In genomic region chr6:152356659-152357058, GRCh38 we compare ENCODE assay signal across 8 cellular contexts.
A peak's percentile ranks its signal among the peaks of the same experiment; 100 is the strongest.
DNase-seq lines count a peak whose midpoint lies in the region; TF ChIP-seq lines count a peak whose summit lies in the region.

No MANE protein-coding gene starts in this region.

- TF ChIP-seq POLR2A in breast epithelium (IDR thresholded peaks at IDR 0.05), result no peak

- H3K9ac ChIP-seq in mammary epithelial cell (ENCODE audit: insufficient read depth, low read length) (no peak overlapping the region), neural progenitor cell (no peak overlapping the region)

- H3K4me3 Mint-ChIP-seq in MCF 10A (ENCODE audit: unreplicated experiment), result no peak overlapping the region
- no peak overlapping the region for H3K4me3 Mint-ChIP-seq in HFFc6
- no peak overlapping the region for H3K4me3 Mint-ChIP-seq in neural progenitor cell
- no peak overlapping the region for H3K4me3 Mint-ChIP-seq in Calu3 (ENCODE audit: low read depth, unreplicated experiment)

- H3K4me1 ChIP-seq in breast epithelium (no peaks in the 10 kb centered on the region), mammary epithelial cell (ENCODE audit: insufficient read depth, low read length) (no peaks in the 10 kb centered on the region), neural progenitor cell (peaks cover 6% of the 10 kb centered on the region)

- H3K27me3 ChIP-seq in breast epithelium (no peaks in the 10 kb centered on the region), mammary epithelial cell (ENCODE audit: insufficient read depth, low read length) (no peaks in the 10 kb centered on the region), neural progenitor cell (no peaks in the 10 kb centered on the region)

- no peaks in the 10 kb centered on the region for H3K9me3 ChIP-seq in breast epithelium
- no peaks in the 10 kb centered on the region for H3K9me3 ChIP-seq in mammary epithelial cell (replicated peaks; ENCODE audit: insufficient read depth, low read length)
- H3K9me3 ChIP-seq in neural progenitor cell (ENCODE audit: low read depth), result no peaks in the 10 kb centered on the region

- BruUV-seq in MCF 10A (replicated peaks; lab: Mats Ljungman, UMichigan), result no TSS peak
- no TSS peak for BruUV-seq in mammary epithelial cell (replicated peaks; lab: Mats Ljungman, UMichigan)
- no TSS peak for BruUV-seq in Calu3 (replicated peaks; lab: Mats Ljungman, UMichigan)

- dilution Hi-C loops in mammary epithelial cell (cut with HindIII; ENCODE audit: low sequenced_read_pairs), result no loop called here

- H3K36me3 Mint-ChIP-seq in MCF 10A (ENCODE audit: insufficient read depth, unreplicated experiment) (peaks cover 27% of the 10 kb centered on the region), HFFc6 (ENCODE audit: low read depth) (peaks cover 25% of the 10 kb centered on the region), neural progenitor cell (peaks cover 18% of the 10 kb centered on the region), Calu3 (ENCODE audit: insufficient read depth, unreplicated experiment) (peaks cover 13% of the 10 kb centered on the region)

- H3K27ac Mint-ChIP-seq in MCF 10A (ENCODE audit: low read depth, unreplicated experiment) (no peak overlapping the region), HFFc6 (peak overlapping the region; percentile 28; the same call in 1 of the 2 replicates), neural progenitor cell (no peak overlapping the region), Calu3 (ENCODE audit: unreplicated experiment) (no peak overlapping the region)

- WGBS in mammary epithelial cell (ENCODE audit: low coverage, missing lambda C conversion rate), result 38% methylated on average over 2 of the region's 2 CpGs

- H3K27me3 Mint-ChIP-seq in MCF 10A (ENCODE audit: insufficient read depth, unreplicated experiment) (no peaks in the 10 kb centered on the region), HFFc6 (ENCODE audit: insufficient read depth) (no peaks in the 10 kb centered on the region; the same call in none of the 2 replicates), neural progenitor cell (ENCODE audit: insufficient read depth, low read depth) (peaks cover 2% of the 10 kb centered on the region), Calu3 (ENCODE audit: unreplicated experiment) (no peaks in the 10 kb centered on the region)

- DNase-seq in MCF 10A (ENCODE audit: unreplicated experiment), result peak; percentile 48
- DNase-seq in breast epithelium (ENCODE audit: low spot score in 2 of 2), result no peak
- peak; percentile 44 for DNase-seq in HFFc6
- peak; percentile 25 for DNase-seq in NCI-H2196 treated with DMSO at 0.1 percent for 48 hours (lab: John Stamatoyannopoulos, UW; ENCODE audit: unreplicated experiment)
- peak; percentile 36 for DNase-seq in mammary epithelial cell
- peak; percentile 53 for DNase-seq in neural progenitor cell (ENCODE audit: low spot score)
- DNase-seq in Calu3, result no peak
- DNase-seq in NK-92 (lab: John Stamatoyannopoulos, UW; ENCODE audit: unreplicated experiment), result no peak

- intact Hi-C loops in MCF 10A (cut with micrococcal nuclease), result loop anchor here (1.0 to 10.0 kb wide), 2 partner anchors 88 to 662 kb away; no protein-coding TSS in a partner anchor
- intact Hi-C loops in breast epithelium (cut with DNase I; ENCODE audit: low total_unique reads), result no loop called here
- intact Hi-C loops in mammary epithelial cell (cut with micrococcal nuclease), result no loop called here
- intact Hi-C loops in Calu3 (cut with micrococcal nuclease; ENCODE audit: unreplicated experiment), result loop anchor here (5.0 kb wide), 2 partner anchors 54 to 149 kb away; no protein-coding TSS in a partner anchor

- H3K4me3 ChIP-seq in breast epithelium, result no peak overlapping the region
- H3K4me3 ChIP-seq in mammary epithelial cell (replicated peaks in 1 of 3; ENCODE audit: insufficient read depth in 1 of 3, low read depth in 2 of 3, low read length in 3 of 3), result no peak overlapping the region
- H3K4me3 ChIP-seq in neural progenitor cell, result no peak overlapping the region

- H3K4me2 ChIP-seq in mammary epithelial cell (ENCODE audit: insufficient read depth, low read depth, low read length) (no peak overlapping the region), neural progenitor cell (no peak overlapping the region)

- no peak overlapping the region for H3K27ac ChIP-seq in breast epithelium
- H3K27ac ChIP-seq in mammary epithelial cell (ENCODE audit: insufficient read depth, low read depth, low read length), result no peak overlapping the region
- H3K27ac ChIP-seq in neural progenitor cell, result no peak overlapping the region

- in situ Hi-C loops in mammary epithelial cell (cut with MboI; ENCODE audit: low sequenced_read_pairs in 2 of 2), result no loop called here

- no peak overlapping the region for H2AFZ ChIP-seq in mammary epithelial cell (ENCODE audit: low read depth, low read length)
- H2AFZ ChIP-seq in neural progenitor cell (replicated peaks), result peak overlapping the region; percentile 8

- H3K79me2 ChIP-seq in mammary epithelial cell (ENCODE audit: insufficient read depth, low read length), result no peaks in the 10 kb centered on the region
- H3K79me2 ChIP-seq in neural progenitor cell (ENCODE audit: low read depth), result no peaks in the 10 kb centered on the region

- H3F3A ChIP-seq in neural progenitor cell (ENCODE audit: low read depth), result no peaks in the 10 kb centered on the region

- POLR2A ChIA-PET in MCF 10A (lab: Yijun Ruan, JAX), result interaction anchor here (1.8 kb wide), 1 partner anchor 55 kb away, joined by 8 read pairs; no protein-coding TSS in a partner anchor

- no peaks in the 10 kb centered on the region for H3K9me3 Mint-ChIP-seq in MCF 10A (ENCODE audit: unreplicated experiment)
- H3K9me3 Mint-ChIP-seq in HFFc6, result no peaks in the 10 kb centered on the region
- H3K9me3 Mint-ChIP-seq in neural progenitor cell, result no peaks in the 10 kb centered on the region
- H3K9me3 Mint-ChIP-seq in Calu3 (ENCODE audit: low read depth, unreplicated experiment), result no peaks in the 10 kb centered on the region

- peaks cover 5% of the 10 kb centered on the region for H3K4me1 Mint-ChIP-seq in MCF 10A (ENCODE audit: insufficient read depth, unreplicated experiment)
- H3K4me1 Mint-ChIP-seq in HFFc6 (ENCODE audit: low read depth), result peaks cover 5% of the 10 kb centered on the region
- H3K4me1 Mint-ChIP-seq in neural progenitor cell, result no peaks in the 10 kb centered on the region
- H3K4me1 Mint-ChIP-seq in Calu3 (ENCODE audit: low read depth, unreplicated experiment), result no peaks in the 10 kb centered on the region

- CTCF ChIA-PET in MCF 10A (lab: Yijun Ruan, JAX) (interaction anchor here (0.7 to 1.5 kb wide), 10 partner anchors 8 to 335 kb away, joined by 3 to 10 read pairs (median 3); no protein-coding TSS in a partner anchor), mammary epithelial cell (lab: Charles Lee; ENCODE audit: low non-redundant PET) (interaction anchor here (0.6 to 0.7 kb wide), 2 partner anchors 21 to 24 kb away, joined by 3 to 7 read pairs; no protein-coding TSS in a partner anchor), Calu3 (lab: Charles Lee) (interaction anchor here (0.8 kb wide), 1 partner anchor 24 kb away, joined by 3 read pairs; no protein-coding TSS in a partner anchor)

- peaks cover 5% of the 10 kb centered on the region for H3K36me3 ChIP-seq in breast epithelium
- no peaks in the 10 kb centered on the region for H3K36me3 ChIP-seq in mammary epithelial cell (ENCODE audit: insufficient read depth, low read length)
- no peaks in the 10 kb centered on the region for H3K36me3 ChIP-seq in neural progenitor cell

- H4K20me1 ChIP-seq in mammary epithelial cell (ENCODE audit: insufficient read depth, low read length) (no peaks in the 10 kb centered on the region), neural progenitor cell (ENCODE audit: low read depth) (no peaks in the 10 kb centered on the region)

- TF ChIP-seq CTCF in MCF 10A (IDR thresholded peaks at IDR 0.05; ENCODE audit: unreplicated experiment) (peak; percentile 49), breast epithelium (IDR thresholded peaks at IDR 0.05) (peak in 1 of 3 donors; percentile 29), HFFc6 (IDR thresholded peaks at IDR 0.05) (peak; percentile 58), mammary epithelial cell (conservative IDR thresholded peaks at IDR 0.05 in 1 of 2, IDR thresholded peaks at IDR 0.05 in 1 of 2; ENCODE audit: extremely low read depth in 1 of 2, insufficient read depth in 1 of 2, low read depth in 1 of 2, low read length in 2 of 2) (peak; percentile 44 to 55), neural progenitor cell (IDR thresholded peaks at IDR 0.05) (peak; percentile 59), Calu3 (IDR thresholded peaks at IDR 0.05; ENCODE audit: unreplicated experiment) (no peak)

Comparison
In these comparisons a context has a peak if more than half of its experiments do, and no peak if none do; other contexts are left out.
1. DNase-seq: peak in MCF 10A (single experiment), HFFc6 (single experiment), NCI-H2196 treated with DMSO at 0.1 percent for 48 hours (single experiment), mammary epithelial cell (single experiment) and neural progenitor cell (single experiment); none in breast epithelium (0 of 2), Calu3 (single experiment) and NK-92 (single experiment).
2. intact Hi-C loops: an anchor here in MCF 10A (1.0 to 10.0 kb wide) and Calu3 (5.0 kb wide); none called in breast epithelium and mammary epithelial cell.